In the genomic region with DNA sequence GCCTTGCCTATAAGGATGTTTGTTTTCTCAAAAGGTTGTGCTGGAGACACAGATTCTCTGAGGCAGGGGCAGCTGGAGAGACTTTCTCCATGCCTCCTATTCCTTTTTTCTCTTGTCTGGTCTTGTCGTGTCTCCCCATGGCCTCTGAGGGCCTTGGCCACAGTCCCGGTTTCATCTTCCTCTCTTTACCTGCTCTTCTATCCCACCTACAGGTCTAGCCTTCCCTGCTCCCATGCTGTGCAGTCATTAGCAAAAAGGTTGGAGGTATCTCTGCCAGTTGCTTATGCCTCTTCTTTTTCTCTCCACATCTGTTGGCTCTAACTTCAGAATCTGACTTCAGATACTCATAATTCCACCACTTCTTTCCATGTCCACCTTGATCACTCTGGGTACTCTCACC, we compare ENCODE assay signal across 1 cellular context.
TF ChIP-seq lines count a peak whose summit lies in the region.

No MANE protein-coding gene starts in this region.

TF ChIP-seq in GM23338, 12 proteins besides CTCF, POLR2A, EP300 and RAD21 (continued from another document):
- TF ChIP-seq, protein P1, sequence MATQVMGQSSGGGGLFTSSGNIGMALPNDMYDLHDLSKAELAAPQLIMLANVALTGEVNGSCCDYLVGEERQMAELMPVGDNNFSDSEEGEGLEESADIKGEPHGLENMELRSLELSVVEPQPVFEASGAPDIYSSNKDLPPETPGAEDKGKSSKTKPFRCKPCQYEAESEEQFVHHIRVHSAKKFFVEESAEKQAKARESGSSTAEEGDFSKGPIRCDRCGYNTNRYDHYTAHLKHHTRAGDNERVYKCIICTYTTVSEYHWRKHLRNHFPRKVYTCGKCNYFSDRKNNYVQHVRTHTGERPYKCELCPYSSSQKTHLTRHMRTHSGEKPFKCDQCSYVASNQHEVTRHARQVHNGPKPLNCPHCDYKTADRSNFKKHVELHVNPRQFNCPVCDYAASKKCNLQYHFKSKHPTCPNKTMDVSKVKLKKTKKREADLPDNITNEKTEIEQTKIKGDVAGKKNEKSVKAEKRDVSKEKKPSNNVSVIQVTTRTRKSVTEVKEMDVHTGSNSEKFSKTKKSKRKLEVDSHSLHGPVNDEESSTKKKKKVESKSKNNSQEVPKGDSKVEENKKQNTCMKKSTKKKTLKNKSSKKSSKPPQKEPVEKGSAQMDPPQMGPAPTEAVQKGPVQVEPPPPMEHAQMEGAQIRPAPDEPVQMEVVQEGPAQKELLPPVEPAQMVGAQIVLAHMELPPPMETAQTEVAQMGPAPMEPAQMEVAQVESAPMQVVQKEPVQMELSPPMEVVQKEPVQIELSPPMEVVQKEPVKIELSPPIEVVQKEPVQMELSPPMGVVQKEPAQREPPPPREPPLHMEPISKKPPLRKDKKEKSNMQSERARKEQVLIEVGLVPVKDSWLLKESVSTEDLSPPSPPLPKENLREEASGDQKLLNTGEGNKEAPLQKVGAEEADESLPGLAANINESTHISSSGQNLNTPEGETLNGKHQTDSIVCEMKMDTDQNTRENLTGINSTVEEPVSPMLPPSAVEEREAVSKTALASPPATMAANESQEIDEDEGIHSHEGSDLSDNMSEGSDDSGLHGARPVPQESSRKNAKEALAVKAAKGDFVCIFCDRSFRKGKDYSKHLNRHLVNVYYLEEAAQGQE (IDR thresholded peaks at IDR 0.05; ENCODE audit: unreplicated experiment): no peak
- TF ChIP-seq ZNF462 (CRISPR knock-in tag; IDR thresholded peaks at IDR 0.05): no peak
